Comparison of ENCODE assay signal across 9 cellular contexts in genomic region chr6:129621252-129621651, GRCh38.
A peak's percentile ranks its signal among the peaks of the same experiment; 100 is the strongest.
DNase-seq lines count a peak whose midpoint lies in the region; ATAC-seq and TF ChIP-seq lines count a peak whose summit lies in the region.
"Had no signal": no experiment of that assay in that cellular context is flagged by ENCODE, and none has a peak within 500 bp of the region (broad histone marks: within the 10 kb centered on the region; RNA-seq: fewer than 3 reads in every experiment).

No MANE protein-coding gene starts in this region.

- H3K4me1 Mint-ChIP-seq in Calu3 (ENCODE audit: low read depth, unreplicated experiment): peaks cover 16% of the 10 kb centered on the region

- CTCF ChIA-PET in Calu3 (lab: Charles Lee): no interaction called here

- H3K4me3 Mint-ChIP-seq in Calu3 (ENCODE audit: low read depth, unreplicated experiment): no peak overlapping the region
- H3K4me3 Mint-ChIP-seq: central memory CD8-positive, alpha-beta T cell had no signal

- H3K4me1 ChIP-seq in mucosa of descending colon (ENCODE audit: low read depth): no peaks in the 10 kb centered on the region

- in situ Hi-C loops in KBM-7 (cut with MboI; ENCODE audit: low pct_unique_long_range_greater_than_20kb, low sequenced_read_pairs): no loop called here

- no peak overlapping the region for H3K27ac Mint-ChIP-seq in Calu3 (ENCODE audit: unreplicated experiment)

- H3K9me3 Mint-ChIP-seq in Calu3 (ENCODE audit: low read depth, unreplicated experiment): no peaks in the 10 kb centered on the region
- H3K9me3 Mint-ChIP-seq: central memory CD8-positive, alpha-beta T cell had no signal

- H3K9me3 ChIP-seq in mucosa of descending colon: no peaks in the 10 kb centered on the region

- DNase-seq in Calu3 (peak; percentile 54), KBM-7 (peak; percentile 57), mucosa of descending colon (peak in 2 of 3 donors; percentile 35 to 47), SK-N-DZ (ENCODE audit: low spot score) (no peak)
- DNase-seq in activated T-helper 9 cell treated with anti-CD3 and anti-CD28 coated beads, Interleukin-2, amount 50 U/mL, for 16 hours (ENCODE audit: low read depth): peak; percentile 11

- H3K27me3 Mint-ChIP-seq in Calu3 (ENCODE audit: unreplicated experiment): no peaks in the 10 kb centered on the region
- H3K27me3 Mint-ChIP-seq: central memory CD8-positive, alpha-beta T cell had no signal

- H3K36me3 Mint-ChIP-seq in Calu3 (ENCODE audit: insufficient read depth, unreplicated experiment): peaks cover 40% of the 10 kb centered on the region

- H3K4me3 ChIP-seq in mucosa of descending colon: no peak overlapping the region

- no TSS peak for BruUV-seq in Calu3 (replicated peaks; lab: Mats Ljungman, UMichigan)

- TF ChIP-seq CTCF in Calu3 (IDR thresholded peaks at IDR 0.05; ENCODE audit: unreplicated experiment) (peak; percentile 38), mucosa of descending colon (IDR thresholded peaks at IDR 0.05) (no peak)

- intact Hi-C loops in Calu3 (cut with micrococcal nuclease; ENCODE audit: unreplicated experiment): loop anchor here (1.0 kb wide), 1 partner anchor 109 kb away; no protein-coding TSS in a partner anchor
- intact Hi-C loops in mucosa of descending colon (cut with DNase I, micrococcal nuclease): no loop called here

- no peaks in the 10 kb centered on the region for H3K36me3 ChIP-seq in mucosa of descending colon (ENCODE audit: low read depth)

- peak; percentile 64 for ATAC-seq in mucosa of descending colon
- no peak for ATAC-seq in GM18861 (IDR thresholded peaks at IDR 0.05; ENCODE audit: unreplicated experiment)
- no peak for ATAC-seq in HG02642 (IDR thresholded peaks at IDR 0.05; ENCODE audit: poor library complexity, unreplicated experiment)
- ATAC-seq in GM21447 (IDR thresholded peaks at IDR 0.05; ENCODE audit: unreplicated experiment): no peak
